In genomic region chr3:178384302-178384939, GRCh38 we compare ENCODE assay signal across 12 cellular contexts.
DNase-seq lines count a peak whose midpoint lies in the region; ATAC-seq and TF ChIP-seq lines count a peak whose summit lies in the region.
"Had no signal": no experiment of that assay in that cellular context is flagged by ENCODE, and none has a peak within 500 bp of the region (broad histone marks: within the 10 kb centered on the region; RNA-seq: fewer than 3 reads in every experiment).

No MANE protein-coding gene starts in this region.

- H2AK5ac ChIP-seq in mesenchymal stem cell (ENCODE audit: low read length, severe bottlenecking): no peak overlapping the region

- H2BK120ac ChIP-seq in mesenchymal stem cell (ENCODE audit: low read depth, low read length): no peak overlapping the region

- CTCF ChIA-PET in Panc1 (lab: Charles Lee): interaction anchor here (0.5 to 1.3 kb wide), 4 partner anchors 762 to 1334 kb away, joined by 3 to 6 read pairs (median 4); no protein-coding TSS in a partner anchor

- H3K27me3 Mint-ChIP-seq in chondrocyte (ENCODE audit: low read depth): no peaks in the 10 kb centered on the region

- H3K4me1 Mint-ChIP-seq in chondrocyte (ENCODE audit: low read depth): peaks cover 57% of the 10 kb centered on the region

- H3K4ac ChIP-seq in mesenchymal stem cell (ENCODE audit: low read depth in 1 of 2, low read length in 2 of 2): peak overlapping the region in 1 of 2 experiments; percentile 2

- peak overlapping the region; percentile 68 for H3K9ac ChIP-seq in mesenchymal stem cell (ENCODE audit: low read length)

- ATAC-seq in Panc1: peak; percentile 22; the same call in 1 of the 2 replicates
- ATAC-seq in mucosa of descending colon: no peak

- H3K27ac ChIP-seq in Panc1 (ENCODE audit: low read length) (peak overlapping the region; percentile 87), mesenchymal stem cell (ENCODE audit: low read length, poor library complexity, severe bottlenecking) (no peak overlapping the region)

- H3K79me1 ChIP-seq in mesenchymal stem cell (replicated peaks; ENCODE audit: low read length, poor library complexity, severe bottlenecking): no peaks in the 10 kb centered on the region

- H3K27me3 ChIP-seq in Panc1 (ENCODE audit: control insufficient read depth, insufficient read depth, low read length): no peaks in the 10 kb centered on the region
- H3K27me3 ChIP-seq in mesenchymal stem cell (ENCODE audit: control insufficient read depth in 1 of 2, insufficient read depth in 1 of 2, low read length in 2 of 2): no peaks in the 10 kb centered on the region
- H3K27me3 ChIP-seq: breast epithelium had no signal

- DNase-seq in Panc1 (ENCODE audit: low read depth, low spot score) (no peak), chondrocyte (ENCODE audit: low spot score) (no peak), mesenchymal stem cell (peak; percentile 46), superior temporal gyrus (ENCODE audit: extremely low spot score) (peak; percentile 60), mucosa of descending colon (no peak), NCI-H510A (lab: John Stamatoyannopoulos, UW) (no peak), posterior cingulate gyrus (no peak)
- DNase-seq in activated CD4-positive, alpha-beta T cell treated with anti-CD3 and anti-CD28 coated beads, Interleukin-2, amount 50 U/mL, for 4 hours: no peak
- DNase-seq: activated T-cell treated with anti-CD3 and anti-CD28 coated beads, Interleukin-2, amount 50 U/mL, for 24 hours; DMS153; NCI-H2029 had no signal

- no peak overlapping the region for H2BK12ac ChIP-seq in mesenchymal stem cell (ENCODE audit: low read length in 2 of 2)

- POLR2A ChIA-PET in Panc1 (lab: Charles Lee): interaction anchor here (0.6 kb wide), 1 partner anchor 794 kb away, joined by 3 read pairs; no protein-coding TSS in a partner anchor

- peaks cover 18% of the 10 kb centered on the region for H3K4me1 ChIP-seq in Panc1 (ENCODE audit: control insufficient read depth, insufficient read depth, low read length)
- no peaks in the 10 kb centered on the region for H3K4me1 ChIP-seq in mesenchymal stem cell (ENCODE audit: control insufficient read depth, insufficient read depth, low read depth, low read length)
- no peaks in the 10 kb centered on the region for H3K4me1 ChIP-seq in mucosa of descending colon (ENCODE audit: low read depth)

- H2BK5ac ChIP-seq in mesenchymal stem cell (ENCODE audit: low read depth, low read length, poor library complexity, severe bottlenecking): no peak overlapping the region

- H3K4me2 ChIP-seq in mesenchymal stem cell (ENCODE audit: low read length, poor library complexity, severe bottlenecking): no peak overlapping the region

- no peak overlapping the region for H3K14ac ChIP-seq in mesenchymal stem cell (ENCODE audit: low read length in 2 of 2)

- H3K9me3 Mint-ChIP-seq in chondrocyte (ENCODE audit: low read depth): no peaks in the 10 kb centered on the region
- H3K9me3 Mint-ChIP-seq: activated T-cell treated with anti-CD3 and anti-CD28 coated beads, Interleukin-2, amount 50 U/mL, for 24 hours had no signal

- H3K4me3 Mint-ChIP-seq in chondrocyte (ENCODE audit: unreplicated experiment): peak overlapping the region; percentile 26
- H3K4me3 Mint-ChIP-seq: activated T-cell treated with anti-CD3 and anti-CD28 coated beads, Interleukin-2, amount 50 U/mL, for 24 hours had no signal

- H3K36me3 ChIP-seq in Panc1 (ENCODE audit: control insufficient read depth, insufficient read depth, low read length) (no peaks in the 10 kb centered on the region), mesenchymal stem cell (ENCODE audit: control insufficient read depth in 1 of 2, insufficient read depth in 2 of 2, low read depth in 1 of 2, low read length in 2 of 2) (no peaks in the 10 kb centered on the region), mucosa of descending colon (ENCODE audit: low read depth) (no peaks in the 10 kb centered on the region)
- H3K36me3 ChIP-seq: breast epithelium had no signal

- H3K9me3 ChIP-seq in Panc1 (ENCODE audit: control insufficient read depth, insufficient read depth, low read depth, low read length) (no peaks in the 10 kb centered on the region), mesenchymal stem cell (ENCODE audit: control insufficient read depth, low read length) (no peaks in the 10 kb centered on the region), mucosa of descending colon (no peaks in the 10 kb centered on the region)
- H3K9me3 ChIP-seq: breast epithelium had no signal

- no peak overlapping the region for H2AFZ ChIP-seq in mesenchymal stem cell (ENCODE audit: low read depth, low read length)

- no peak overlapping the region for H3K23ac ChIP-seq in mesenchymal stem cell (ENCODE audit: low read length in 2 of 2)

- peak overlapping the region; percentile 75 for H3K27ac Mint-ChIP-seq in chondrocyte (ENCODE audit: unreplicated experiment)
- H3K27ac Mint-ChIP-seq: activated T-cell treated with anti-CD3 and anti-CD28 coated beads, Interleukin-2, amount 50 U/mL, for 24 hours had no signal

- BruUV-seq in Panc1 (replicated peaks; lab: Mats Ljungman, UMichigan): no TSS peak

- H3K4me3 ChIP-seq in Panc1 (ENCODE audit: low read depth in 2 of 2, low read length in 2 of 2) (no peak overlapping the region), mesenchymal stem cell (ENCODE audit: insufficient read depth in 1 of 2, low read depth in 1 of 2, low read length in 2 of 2) (no peak overlapping the region), mucosa of descending colon (no peak overlapping the region)
- H3K4me3 ChIP-seq: breast epithelium had no signal

- no peak overlapping the region for H3K18ac ChIP-seq in mesenchymal stem cell (ENCODE audit: low read depth in 1 of 2, low read length in 2 of 2)

- H4K91ac ChIP-seq in mesenchymal stem cell (ENCODE audit: low read length): no peak overlapping the region

- H4K8ac ChIP-seq in mesenchymal stem cell (ENCODE audit: low read length): no peak overlapping the region

- TF ChIP-seq CTCF in Panc1 (IDR thresholded peaks at IDR 0.05): no peak; the same call in 1 of the 2 replicates
- peak; percentile 66 for TF ChIP-seq CTCF in chondrocyte (IDR thresholded peaks at IDR 0.05)
- TF ChIP-seq CTCF in mucosa of descending colon (IDR thresholded peaks at IDR 0.05): no peak

- no peaks in the 10 kb centered on the region for H3K36me3 Mint-ChIP-seq in chondrocyte (ENCODE audit: low read depth)

- H2BK15ac ChIP-seq in mesenchymal stem cell (ENCODE audit: low read depth, poor library complexity, severe bottlenecking): no peak overlapping the region

- WGBS in mesenchymal stem cell: 37% methylated on average over 6 of the region's 6 CpGs

- in situ Hi-C loops in Panc1 (cut with HindIII; ENCODE audit: low pct_unique_long_range_greater_than_20kb, low sequenced_read_pairs): no loop called here

- intact Hi-C loops in Panc1 (cut with micrococcal nuclease; ENCODE audit: unreplicated experiment) (loop anchor here (2.0 to 10.0 kb wide), 6 partner anchors 560 to 1870 kb away; partner anchors contain the start of gene TBL1XR1), mucosa of descending colon (cut with DNase I, micrococcal nuclease) (loop anchor here (10.0 kb wide), 2 partner anchors 1190 to 1340 kb away; partner anchors contain the start of gene TBL1XR1 (in 1 of the 2)), posterior cingulate gyrus (cut with DNase I) (loop anchor here (5.0 kb wide), 1 partner anchor 1342 kb away; no protein-coding TSS in a partner anchor)

Comparison
In these comparisons a context has a peak if more than half of its experiments do, and no peak if none do; other contexts are left out.
1. DNase-seq: peak in mesenchymal stem cell (single experiment) and superior temporal gyrus (single experiment); none in Panc1 (single experiment), chondrocyte (single experiment), mucosa of descending colon (0 of 3), NCI-H510A (single experiment), posterior cingulate gyrus (0 of 10) and activated CD4-positive, alpha-beta T cell treated with anti-CD3 and anti-CD28 coated beads, Interleukin-2, amount 50 U/mL, for 4 hours (0 of 2).